In the genomic region with DNA sequence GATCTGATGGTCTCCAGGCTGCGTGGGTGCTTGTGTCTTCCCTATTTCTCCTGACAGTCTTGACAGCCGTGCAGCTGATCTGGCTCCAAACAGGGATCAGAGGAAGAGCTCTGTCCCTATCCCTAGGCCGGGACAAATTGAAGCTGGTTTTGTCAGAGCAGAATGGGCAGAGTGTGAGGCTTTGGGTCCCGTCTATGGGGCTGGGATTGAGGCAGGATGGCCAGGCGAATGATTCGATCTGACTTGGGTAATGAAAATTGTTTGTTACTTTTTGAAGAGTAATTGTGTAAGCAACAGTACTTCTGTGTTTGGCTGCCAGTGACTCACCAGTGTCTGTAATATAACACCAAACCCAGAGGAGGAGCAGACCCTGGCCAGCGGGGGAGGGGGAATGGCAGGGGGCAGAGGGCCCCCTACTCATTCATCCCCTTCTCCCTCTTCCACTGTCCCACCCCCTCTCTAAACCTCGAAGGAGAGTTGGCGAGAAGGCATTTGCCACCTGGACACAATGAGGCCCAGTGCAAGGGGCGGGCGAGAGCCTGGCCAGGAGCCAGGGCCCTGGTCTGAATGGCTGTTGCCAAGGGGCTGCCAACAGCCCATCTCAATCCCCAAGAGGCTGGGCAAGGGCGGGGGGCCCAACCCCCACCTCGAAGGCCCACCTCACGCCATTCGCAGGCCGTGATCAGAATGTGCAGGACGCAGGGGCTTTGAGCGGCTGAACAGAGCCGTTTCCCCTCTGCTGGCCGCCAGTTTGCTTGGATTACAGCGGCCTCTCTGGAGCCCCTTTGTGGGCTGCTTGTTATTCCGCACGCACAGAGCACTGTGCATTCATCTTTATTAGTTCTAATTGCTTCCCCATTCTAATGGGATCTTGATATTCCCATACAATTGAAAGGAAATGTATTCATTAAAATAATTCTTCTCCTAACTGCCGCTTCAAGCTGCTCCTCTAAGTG, we compare ENCODE assay signal across 8 cellular contexts. TPM values are rescaled to one million over a fixed set of nuclear protein-coding genes. Genes with fewer than 3 reads are reported as not detected.
DNase-seq lines count a peak whose midpoint lies in the region; ATAC-seq and TF ChIP-seq lines count a peak whose summit lies in the region.

No MANE protein-coding gene starts in this region.

- peak overlapping the region; percentile 70 for H3K4me2 ChIP-seq in GM23248 (ENCODE audit: unreplicated experiment)

- in situ Hi-C loops in GM23248 (cut with MboI) = no loop called here

- H3K4me3 ChIP-seq in GM23248 (peak overlapping the region; percentile 31), fibroblast of villous mesenchyme (ENCODE audit: low read depth, low read length) (no peak overlapping the region)

- TF ChIP-seq CTCF in fibroblast of villous mesenchyme (IDR thresholded peaks at IDR 0.05; ENCODE audit: insufficient read depth, low read depth, low read length) = no peak

- H3K27me3 ChIP-seq in GM23248 (replicated peaks; ENCODE audit: insufficient read depth) = no peaks in the 10 kb centered on the region

- H2AFZ ChIP-seq in GM23248 = peak overlapping the region; percentile 79

- peak overlapping the region; percentile 49 for H3K27ac ChIP-seq in GM23248

- no peaks in the 10 kb centered on the region for H4K20me1 ChIP-seq in GM23248 (ENCODE audit: insufficient read depth)

- H3K36me3 ChIP-seq in GM23248 (ENCODE audit: low read depth) = no peaks in the 10 kb centered on the region

- H3K79me2 ChIP-seq in GM23248 (ENCODE audit: insufficient read depth) = no peaks in the 10 kb centered on the region

- DNase-seq in GM23248 (peak; percentile 82), NCI-H82 treated with DMSO at 0.1 percent for 48 hours (lab: John Stamatoyannopoulos, UW; ENCODE audit: unreplicated experiment) (peak; percentile 35), fibroblast of villous mesenchyme (ENCODE audit: low read depth) (peak; percentile 76), renal cortical epithelial cell (ENCODE audit: low read depth) (peak; percentile 50), HuH-7 (ENCODE audit: low spot score) (no peak)

- 35 to 40% methylated on average over 19 to 24 of the region's 24 CpGs for WGBS in GM23248 (ENCODE audit: low coverage in 1 of 2, low lambda C conversion rate in 2 of 2, missing lambda C conversion rate in 2 of 2), 2 experiments

- ATAC-seq in HG03039 (IDR thresholded peaks at IDR 0.05; ENCODE audit: unreplicated experiment) (no peak), HG02938 (IDR thresholded peaks at IDR 0.05; ENCODE audit: unreplicated experiment) (no peak), GM21367 (IDR thresholded peaks at IDR 0.05; ENCODE audit: unreplicated experiment) (no peak)

- peaks cover 26% of the 10 kb centered on the region for H3K4me1 ChIP-seq in GM23248 (ENCODE audit: insufficient read depth)

- H3K9ac ChIP-seq in GM23248 = peak overlapping the region; percentile 41; the same call in 1 of the 2 replicates

- no peaks in the 10 kb centered on the region for H3K9me2 ChIP-seq in GM23248 (ENCODE audit: insufficient read depth)

- H3F3A ChIP-seq in GM23248 (ENCODE audit: insufficient read depth) = peaks cover 17% of the 10 kb centered on the region

- H3K9me3 ChIP-seq in GM23248 (ENCODE audit: low read depth) = no peaks in the 10 kb centered on the region

RNA-seq across cellular contexts. Expression of a gene that starts 5.1 kb away (rescaled TPM):
- total RNA-seq in GM23248 (2014; rRNA removed; shearing (Covaris generic)) = 25.0 and 38.9 TPM in 2 replicates
- 38.7 and 39.0 TPM in 2 replicates for polyA plus RNA-seq in GM23248 (2016; fragmentation: Nextera tagmentation; extraction: Ambion mirVana)
- 20.6 and 23.7 TPM in 2 replicates for total RNA-seq in fibroblast of villous mesenchyme
- 15.3 and 23.4 TPM in 2 replicates for total RNA-seq in renal cortical epithelial cell
